ENCODE assay signal across 8 cellular contexts in genomic region chr16:57447142-57447962, GRCh38. TPM values are rescaled to one million over a fixed set of nuclear protein-coding genes. Genes with fewer than 3 reads are reported as not detected.
DNase-seq lines count a peak whose midpoint lies in the region; ATAC-seq and TF ChIP-seq lines count a peak whose summit lies in the region.

CIAPIN1 (minus strand) TSS chr16:57447385; CDS start chr16:57440928, 6,457 bp downstream.
COQ9 (plus strand) TSS chr16:57447479; CDS start chr16:57447506, 27 bp downstream.

- ATAC-seq in GM18508 (IDR thresholded peaks at IDR 0.05; ENCODE audit: insufficient read depth, unreplicated experiment) = peak; percentile 60
- peak; percentile 97 for ATAC-seq in HG02981 (IDR thresholded peaks at IDR 0.05; ENCODE audit: unreplicated experiment)

- peaks cover 16% of the 10 kb centered on the region for H3K4me1 ChIP-seq in hepatocyte (ENCODE audit: insufficient read depth)

- no peaks in the 10 kb centered on the region for H3K9me2 ChIP-seq in hepatocyte (replicated peaks; ENCODE audit: insufficient read depth)

- DNase-seq in NCI-H2081 (lab: John Stamatoyannopoulos, UW) (peak; percentile 88 to 91), T-helper 9 cell (peak; percentile 90), astrocyte of the cerebellum (ENCODE audit: low read depth) (peak; percentile 80), hepatocyte (ENCODE audit: low spot score) (peak; percentile 98), retina (peak; percentile 93), cortex of kidney (lab: John Stamatoyannopoulos, UW) (no peak)

- H3K27ac ChIP-seq in hepatocyte = peak within 1 kb of the TSS; percentile 95

- H4K20me1 ChIP-seq in hepatocyte (ENCODE audit: insufficient read depth, poor library complexity, severe bottlenecking) = no peaks in the 10 kb centered on the region

- H3K36me3 ChIP-seq in hepatocyte (replicated peaks; ENCODE audit: insufficient read depth, low read depth) = no peaks in the 10 kb centered on the region

- in situ Hi-C loops in astrocyte of the cerebellum (cut with HindIII; ENCODE audit: low sequenced_read_pairs) = no loop called here

- H3K79me2 ChIP-seq in hepatocyte = peaks cover 68% of the 10 kb centered on the region

- TF ChIP-seq CTCF in astrocyte of the cerebellum (IDR thresholded peaks at IDR 0.05; ENCODE audit: low read depth, low read length, missing control alignments) (no peak), hepatocyte (IDR thresholded peaks at IDR 0.05; ENCODE audit: poor library complexity) (no peak)

- H3K4me3 ChIP-seq in astrocyte of the cerebellum (ENCODE audit: low read depth, low read length) (peak within 1 kb of the TSS; percentile 76), hepatocyte (peak within 1 kb of the TSS; percentile 80)

- H3K27me3 ChIP-seq in hepatocyte = no peaks in the 10 kb centered on the region

- no peaks in the 10 kb centered on the region for H3K9me3 ChIP-seq in hepatocyte (ENCODE audit: low read depth)

- H2AFZ ChIP-seq in hepatocyte = peak within 1 kb of the TSS; percentile 55

- 2% methylated on average over 50 of the region's 70 CpGs for WGBS in hepatocyte (ENCODE audit: low lambda C conversion rate, missing lambda C conversion rate)

- H3K4me2 ChIP-seq in hepatocyte = peak within 1 kb of the TSS; percentile 89

RNA-seq across cellular contexts. Expression of gene CIAPIN1, which starts in this region (rescaled TPM):
- 53.1 and 54.2 TPM in 2 replicates for total RNA-seq in hepatocyte
- polyA plus RNA-seq in hepatocyte = 53.7 and 56.1 TPM in 2 replicates

RNA-seq across cellular contexts. Expression of gene COQ9, which starts in this region (rescaled TPM):
- total RNA-seq in hepatocyte = 57.1 and 61.9 TPM in 2 replicates
- polyA plus RNA-seq in hepatocyte = 63.2 and 81.5 TPM in 2 replicates
